ENCODE assay signal across 1 cellular context in genomic region chr1:107141491-107142369, GRCh38.
A peak's percentile ranks its signal among the peaks of the same experiment; 100 is the strongest.
TF ChIP-seq lines count a peak whose summit lies in the region.

No MANE protein-coding gene starts in this region.

TF ChIP-seq in HEK293, 187 proteins besides CTCF, POLR2A, EP300 and RAD21 (continued from another document):
- peak; percentile 94 for TF ChIP-seq GLIS1 (tag by site-specific recombination; IDR thresholded peaks at IDR 0.05)
- no peak for TF ChIP-seq ZNF211 (tag by site-specific recombination; IDR thresholded peaks at IDR 0.05; ENCODE audit: low read depth)
- no peak for TF ChIP-seq ZNF48 (tag by site-specific recombination; IDR thresholded peaks at IDR 0.05)
- TF ChIP-seq SETDB1 (IDR thresholded peaks at IDR 0.05; ENCODE audit: insufficient read length, low read length), result no peak
- no peak for TF ChIP-seq ZSCAN16 (tag by site-specific recombination; IDR thresholded peaks at IDR 0.05)
- 0 out of 2 replicates have a peak, but pooled peaks have one; percentile 60 for TF ChIP-seq ZNF362 (tag by site-specific recombination; IDR thresholded peaks at IDR 0.05)
- no peak for TF ChIP-seq ZNF580 (tag by site-specific recombination; IDR thresholded peaks at IDR 0.05)
